2 cellular contexts compared by ENCODE assay signal in genomic region chr14:100896369-100897060, GRCh38.
TF ChIP-seq lines count a peak whose summit lies in the region.

No MANE protein-coding gene starts in this region.

TF ChIP-seq in SK-N-SH, 30 proteins besides CTCF, POLR2A, EP300 and RAD21:
- TF ChIP-seq CHD2 (IDR thresholded peaks at IDR 0.05; ENCODE audit: low read length, partially characterized antibody) (no peak), GABPA (IDR thresholded peaks at IDR 0.05; ENCODE audit: low read depth) (no peak), JUND (IDR thresholded peaks at IDR 0.05) (no peak)

TF ChIP-seq in SK-N-SH treated with all-trans-retinoic acid at 6 μM for 48 hours, 23 proteins besides CTCF, POLR2A, EP300 and RAD21:
- TF ChIP-seq ZC3H10 (CRISPR knock-in tag; IDR thresholded peaks at IDR 0.05) (no peak), SNAI2 (CRISPR knock-in tag; IDR thresholded peaks at IDR 0.05) (no peak), ZNF565 (CRISPR knock-in tag; conservative IDR thresholded peaks at IDR 0.05; ENCODE audit: low read depth) (no peak), BACH2 (CRISPR knock-in tag; IDR thresholded peaks at IDR 0.05; ENCODE audit: borderline replicate concordance) (no peak), CREB5 (CRISPR knock-in tag; IDR thresholded peaks at IDR 0.05; ENCODE audit: low read depth) (no peak), PATZ1 (CRISPR knock-in tag; IDR thresholded peaks at IDR 0.05; ENCODE audit: borderline replicate concordance) (no peak), ISL1 (CRISPR knock-in tag; IDR thresholded peaks at IDR 0.05) (no peak), TCF4 (CRISPR knock-in tag; IDR thresholded peaks at IDR 0.05; ENCODE audit: borderline replicate concordance) (no peak), TOX (CRISPR knock-in tag; IDR thresholded peaks at IDR 0.05; ENCODE audit: borderline replicate concordance) (no peak), ESRRG (CRISPR knock-in tag; IDR thresholded peaks at IDR 0.05) (no peak), RARB (CRISPR knock-in tag; IDR thresholded peaks at IDR 0.05) (no peak), GLIS3 (CRISPR knock-in tag; IDR thresholded peaks at IDR 0.05) (no peak), ZNF8 (CRISPR knock-in tag; IDR thresholded peaks at IDR 0.05) (no peak), POU6F1 (CRISPR knock-in tag; IDR thresholded peaks at IDR 0.05; ENCODE audit: borderline replicate concordance, low read depth) (no peak), ZFP3 (CRISPR knock-in tag; IDR thresholded peaks at IDR 0.05) (no peak), ARNTL (CRISPR knock-in tag; IDR thresholded peaks at IDR 0.05; ENCODE audit: borderline replicate concordance, low read depth) (no peak), TSHZ2 (CRISPR knock-in tag; IDR thresholded peaks at IDR 0.05) (no peak), CSRNP3 (CRISPR knock-in tag; IDR thresholded peaks at IDR 0.05) (no peak), ZNF70 (CRISPR knock-in tag; IDR thresholded peaks at IDR 0.05) (no peak), OSR1 (CRISPR knock-in tag; IDR thresholded peaks at IDR 0.05) (no peak)
TF ChIP-seq in SK-N-SH treated with all-trans-retinoic acid at 6 μM for 48 hours: peak in this region for 0.
